31 cellular contexts compared by ENCODE assay signal in the genomic region with DNA sequence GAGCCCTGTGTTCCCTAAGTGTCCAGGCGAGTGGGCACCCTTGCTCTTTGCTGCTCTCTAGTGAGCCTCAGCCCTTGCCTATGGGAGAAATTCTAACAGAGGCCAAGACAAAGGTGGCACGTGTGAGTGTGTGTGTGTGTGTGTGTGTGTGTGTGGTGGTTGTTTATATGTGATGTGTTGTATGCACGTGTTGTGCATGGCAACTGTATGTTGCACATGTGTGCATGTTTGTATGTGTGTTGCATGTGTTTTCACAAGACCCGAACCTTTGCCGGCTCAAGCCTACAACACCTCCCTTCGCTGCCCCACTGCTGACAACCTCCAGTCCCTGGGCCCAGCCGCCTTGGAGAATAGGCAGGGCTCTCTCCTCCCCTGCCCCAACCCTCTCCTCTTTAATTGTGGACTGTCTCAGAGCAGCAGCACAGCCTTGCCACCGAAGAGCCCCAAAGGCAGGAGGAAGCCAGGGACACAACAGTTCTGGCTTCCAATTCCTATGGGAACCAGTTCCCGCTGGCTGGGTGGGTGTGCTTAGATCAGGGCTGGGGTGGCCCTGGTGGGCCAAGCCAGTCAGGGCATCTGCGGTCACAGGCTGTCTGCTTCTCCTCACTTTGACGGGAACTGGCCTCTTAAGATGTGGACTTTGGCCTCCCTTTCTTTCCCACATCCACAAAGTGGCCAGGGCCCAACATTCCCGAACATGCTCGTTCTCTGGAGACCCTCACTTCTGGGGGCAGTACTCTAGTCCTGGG. TPM values are rescaled to one million over a fixed set of nuclear protein-coding genes. Genes with fewer than 3 reads are reported as not detected.
"Had no signal": no experiment of that assay in that cellular context is flagged by ENCODE, and none has a peak within 500 bp of the region (broad histone marks: within the 10 kb centered on the region; RNA-seq: fewer than 3 reads in every experiment).

No MANE protein-coding gene starts in this region.

- H3K27me3 ChIP-seq: pancreas, testis, vagina had no signal

- H3K9me3 ChIP-seq: colonic mucosa, gastrocnemius medialis, lower lobe of right lung, pancreas, psoas muscle, testis, upper lobe of left lung, vagina had no signal

- DNase-seq: activated CD4-positive, alpha-beta T cell treated with anti-CD3 and anti-CD28 coated beads for 1 hour; activated CD4-positive, alpha-beta T cell treated with anti-CD3 and anti-CD28 coated beads, Interleukin-2, amount 10 ng/mL, durations not matched to agents 7 days and 5 days; activated CD8-positive, alpha-beta T cell treated with anti-CD3 and anti-CD28 coated beads for 36 hours; activated naive CD8-positive, alpha-beta T cell treated with anti-CD3 and anti-CD28 coated beads, Interleukin-2, amount 50 U/mL, for 24 hours; activated T-cell treated with anti-CD3 and anti-CD28 coated beads, Interleukin-2, amount 50 U/mL, for 48 hours; amygdala; cerebellar nuclear complex; colonic mucosa; dorsolateral prefrontal cortex; effector memory CD4-positive, alpha-beta T cell; erythroblast; gastrocnemius medialis; glutamatergic neuron; islet precursor cell; lower lobe of right lung; mesenchymal stem cell; naive thymus-derived CD8-positive, alpha-beta T cell; nucleus accumbens; psoas muscle; stimulated activated CD4-positive, alpha-beta T cell treated with anti-CD3 and anti-CD28 coated beads, Interleukin-2, amount 100 ng/mL, for 48 hours; stimulated activated naive CD8-positive, alpha-beta T cell treated with anti-CD3 and anti-CD28 coated beads, Interleukin-15, Interleukin-2, amounts not matched to agents 100 U/mL and 50 U/mL, for 24 hours; T-helper 9 cell; testis had no signal

- H3K27ac ChIP-seq: colonic mucosa, dorsolateral prefrontal cortex, gastrocnemius medialis, hepatocyte, lower lobe of right lung, pancreas, psoas muscle, testis, upper lobe of left lung, vagina had no signal

- ATAC-seq: activated CD8-positive, alpha-beta T cell treated with anti-CD3 and anti-CD28 coated beads for 36 hours; activated naive CD8-positive, alpha-beta T cell treated with anti-CD3 and anti-CD28 coated beads, Interleukin-2, amount 50 U/mL, for 24 hours; gastrocnemius medialis; lower lobe of right lung; naive thymus-derived CD8-positive, alpha-beta T cell; psoas muscle; stimulated activated naive CD8-positive, alpha-beta T cell treated with anti-CD3 and anti-CD28 coated beads, Interleukin-15, Interleukin-2, amounts not matched to agents 100 U/mL and 50 U/mL, for 24 hours; WTC11 had no signal

- H3K4me1 ChIP-seq: colonic mucosa, gastrocnemius medialis, lower lobe of right lung, pancreas, psoas muscle, testis, vagina had no signal

- H3K4me2 ChIP-seq: hepatocyte had no signal

- H3K4me3 ChIP-seq: colonic mucosa, dorsolateral prefrontal cortex, gastrocnemius medialis, hepatocyte, lower lobe of right lung, psoas muscle, testis, upper lobe of left lung, vagina had no signal

- H3K36me3 ChIP-seq: colonic mucosa, gastrocnemius medialis, lower lobe of right lung, pancreas, upper lobe of left lung, vagina had no signal

RNA-seq across cellular contexts. Expression of a gene that starts 2.7 kb away (rescaled TPM):
- total RNA-seq: activated CD4-positive, alpha-beta T cell treated with anti-CD3 and anti-CD28 coated beads, Interleukin-2, amount 10 ng/mL, durations not matched to agents 7 days and 5 days; activated CD8-positive, alpha-beta T cell treated with anti-CD3 and anti-CD28 coated beads for 36 hours; activated T-helper 2 cell treated with anti-CD3 and anti-CD28 coated beads, Interferon-gamma antibody, Interleukin-2, Interleukin-4, amounts not matched to agents 10 μg/mL and 5 μg/mL and 100 μg/mL, durations not matched to agents 14 hours and 24 hours and 36 hours; colonic mucosa; gastrocnemius medialis; hepatocyte; lower lobe of right lung; naive thymus-derived CD8-positive, alpha-beta T cell; neural crest cell; psoas muscle; skeletal muscle tissue; testis; upper lobe of left lung; vagina; WTC11 had no signal
- polyA plus RNA-seq: hepatocyte; naive thymus-derived CD8-positive, alpha-beta T cell; psoas muscle had no signal

RNA-seq across cellular contexts. Expression of a gene that starts 5.6 kb away (rescaled TPM):
- total RNA-seq: activated CD4-positive, alpha-beta T cell treated with anti-CD3 and anti-CD28 coated beads, Interleukin-2, amount 10 ng/mL, durations not matched to agents 7 days and 5 days; activated CD8-positive, alpha-beta T cell treated with anti-CD3 and anti-CD28 coated beads for 36 hours; activated T-helper 2 cell treated with anti-CD3 and anti-CD28 coated beads, Interferon-gamma antibody, Interleukin-2, Interleukin-4, amounts not matched to agents 10 μg/mL and 5 μg/mL and 100 μg/mL, durations not matched to agents 14 hours and 24 hours and 36 hours; colonic mucosa; gastrocnemius medialis; hepatocyte; naive thymus-derived CD8-positive, alpha-beta T cell; psoas muscle; vagina had no signal
- polyA plus RNA-seq: hepatocyte; naive thymus-derived CD8-positive, alpha-beta T cell had no signal
